In genomic region chr3:131503328-131503650, GRCh38 we compare ENCODE assay signal across 8 cellular contexts. TPM values are rescaled to one million over a fixed set of nuclear protein-coding genes. Genes with fewer than 3 reads are reported as not detected.
A peak's percentile ranks its signal among the peaks of the same experiment; 100 is the strongest.
DNase-seq lines count a peak whose midpoint lies in the region; ATAC-seq, FAIRE-seq and TF ChIP-seq lines count a peak whose summit lies in the region.

No MANE protein-coding gene starts in this region.

- peaks cover 0 to 36% (median 0%) of the 10 kb centered on the region in 3 donors for H3K36me3 Mint-ChIP-seq in CD8-positive, alpha-beta memory T cell
- H3K36me3 Mint-ChIP-seq in activated T-helper 2 cell treated with anti-CD3 and anti-CD28 coated beads, Interferon-gamma antibody, Interleukin-2, Interleukin-4, amounts not matched to agents 10 μg/mL and 5 μg/mL and 100 μg/mL, durations not matched to agents 14 hours and 24 hours and 36 hours (ENCODE audit: low read depth), result peaks cover 38% of the 10 kb centered on the region
- H3K36me3 Mint-ChIP-seq in immature natural killer cell, result peaks cover 4 to 14% (median 6%) of the 10 kb centered on the region in 3 donors

- TF ChIP-seq POLR2A in thyroid gland (IDR thresholded peaks at IDR 0.05), result no peak

- H3K27ac ChIP-seq in CD8-positive, alpha-beta memory T cell (ENCODE audit: low read depth, low read length), result peak overlapping the region; percentile 82
- H3K27ac ChIP-seq in thyroid gland, result peak overlapping the region in 1 of 3 donors; percentile 62

- H3K9me3 ChIP-seq in CD8-positive, alpha-beta memory T cell (ENCODE audit: low read length), result no peaks in the 10 kb centered on the region
- H3K9me3 ChIP-seq in thyroid gland, result no peaks in the 10 kb centered on the region

- H3K36me3 ChIP-seq in CD8-positive, alpha-beta memory T cell (ENCODE audit: insufficient read depth, low read length), result peaks cover 5% of the 10 kb centered on the region
- peaks cover under 1 to 5% of the 10 kb centered on the region in 2 donors for H3K36me3 ChIP-seq in thyroid gland

- no peaks in the 10 kb centered on the region for H3K27me3 ChIP-seq in CD8-positive, alpha-beta memory T cell (ENCODE audit: insufficient read depth, low read length, poor library complexity, severe bottlenecking)
- no peaks in the 10 kb centered on the region for H3K27me3 ChIP-seq in thyroid gland

- POLR2A ChIA-PET in CD8-positive, alpha-beta memory T cell (lab: Charles Lee), result interaction anchor here (0.8 kb wide), 1 partner anchor 122 kb away, joined by 3 read pairs; the partner anchor contains the start of gene NUDT16

- no peak for TF ChIP-seq CTCF in thyroid gland (IDR thresholded peaks at IDR 0.05)

- peak; percentile 2 for ATAC-seq in HG02642 (IDR thresholded peaks at IDR 0.05; ENCODE audit: poor library complexity, unreplicated experiment)
- no peak for ATAC-seq in GM19452 (IDR thresholded peaks at IDR 0.05; ENCODE audit: unreplicated experiment)

- peaks cover 37% of the 10 kb centered on the region for H3K4me1 ChIP-seq in CD8-positive, alpha-beta memory T cell (ENCODE audit: insufficient read depth, low read length)
- peaks cover 15% of the 10 kb centered on the region in 2 donors for H3K4me1 ChIP-seq in thyroid gland

- H3K27ac Mint-ChIP-seq in CD8-positive, alpha-beta memory T cell, result peak overlapping the region; percentile 94 to 98 (median 97)
- H3K27ac Mint-ChIP-seq in activated T-helper 2 cell treated with anti-CD3 and anti-CD28 coated beads, Interferon-gamma antibody, Interleukin-2, Interleukin-4, amounts not matched to agents 10 μg/mL and 5 μg/mL and 100 μg/mL, durations not matched to agents 14 hours and 24 hours and 36 hours, result peak overlapping the region; percentile 97
- peak overlapping the region; percentile 88 to 97 (median 94) for H3K27ac Mint-ChIP-seq in immature natural killer cell

- H3K9me3 Mint-ChIP-seq in CD8-positive, alpha-beta memory T cell, result no peaks in the 10 kb centered on the region
- peaks cover 4% of the 10 kb centered on the region for H3K9me3 Mint-ChIP-seq in activated T-helper 2 cell treated with anti-CD3 and anti-CD28 coated beads, Interferon-gamma antibody, Interleukin-2, Interleukin-4, amounts not matched to agents 10 μg/mL and 5 μg/mL and 100 μg/mL, durations not matched to agents 14 hours and 24 hours and 36 hours
- no peaks in the 10 kb centered on the region for H3K9me3 Mint-ChIP-seq in immature natural killer cell

- intact Hi-C loops in activated T-helper 2 cell treated with anti-CD3 and anti-CD28 coated beads, Interferon-gamma antibody, Interleukin-2, Interleukin-4, amounts not matched to agents 10 μg/mL and 5 μg/mL and 100 μg/mL, durations not matched to agents 14 hours and 24 hours and 36 hours (cut with micrococcal nuclease), result loop anchor here (1.0 to 5.0 kb wide), 4 partner anchors 122 to 756 kb away; partner anchors contain the start of genes ASTE1, NEK11, NUDT16 and PIK3R4
- intact Hi-C loops in thyroid gland (cut with DNase I), result loop anchor here (10.0 kb wide), 2 partner anchors 118 to 268 kb away; partner anchors contain the start of gene NUDT16

- CTCF ChIA-PET in CD8-positive, alpha-beta memory T cell (lab: Charles Lee), result no interaction called here

- peak overlapping the region; percentile 91 to 100 (median 98) for H3K4me3 Mint-ChIP-seq in CD8-positive, alpha-beta memory T cell
- H3K4me3 Mint-ChIP-seq in activated T-helper 2 cell treated with anti-CD3 and anti-CD28 coated beads, Interferon-gamma antibody, Interleukin-2, Interleukin-4, amounts not matched to agents 10 μg/mL and 5 μg/mL and 100 μg/mL, durations not matched to agents 14 hours and 24 hours and 36 hours (ENCODE audit: low read depth), result peak overlapping the region; percentile 99
- peak overlapping the region; percentile 90 to 97 (median 93) for H3K4me3 Mint-ChIP-seq in immature natural killer cell

- H3K4me1 Mint-ChIP-seq in CD8-positive, alpha-beta memory T cell, result peaks cover 41 to 53% (median 51%) of the 10 kb centered on the region in 3 donors
- peaks cover 31% of the 10 kb centered on the region for H3K4me1 Mint-ChIP-seq in activated T-helper 2 cell treated with anti-CD3 and anti-CD28 coated beads, Interferon-gamma antibody, Interleukin-2, Interleukin-4, amounts not matched to agents 10 μg/mL and 5 μg/mL and 100 μg/mL, durations not matched to agents 14 hours and 24 hours and 36 hours (ENCODE audit: low read depth)
- peaks cover 31 to 53% of the 10 kb centered on the region in 2 donors for H3K4me1 Mint-ChIP-seq in immature natural killer cell

- peaks cover 0 to 4% of the 10 kb centered on the region in 2 donors for H3K27me3 Mint-ChIP-seq in CD8-positive, alpha-beta memory T cell
- H3K27me3 Mint-ChIP-seq in activated T-helper 2 cell treated with anti-CD3 and anti-CD28 coated beads, Interferon-gamma antibody, Interleukin-2, Interleukin-4, amounts not matched to agents 10 μg/mL and 5 μg/mL and 100 μg/mL, durations not matched to agents 14 hours and 24 hours and 36 hours (ENCODE audit: low read depth), result peaks cover 1% of the 10 kb centered on the region
- peaks cover 2 to 11% (median 6%) of the 10 kb centered on the region in 3 donors for H3K27me3 Mint-ChIP-seq in immature natural killer cell (ENCODE audit: low read depth in 3 of 3)

- no peak for DNase-seq in CD8-positive, alpha-beta memory T cell
- DNase-seq in activated T-helper 2 cell treated with anti-CD3 and anti-CD28 coated beads, Interferon-gamma antibody, Interleukin-2, Interleukin-4, amounts not matched to agents 10 μg/mL and 5 μg/mL and 100 μg/mL, durations not matched to agents 14 hours and 24 hours and 36 hours (ENCODE audit: low spot score), result no peak
- DNase-seq in immature natural killer cell, result peak in 1 of 3 donors; percentile 3
- DNase-seq in thyroid gland, result no peak
- DNase-seq in glomerular visceral epithelial cell (ENCODE audit: extremely low spot score), result no peak
- DNase-seq in GM19239 (ENCODE audit: insufficient read length, low spot score), result no peak

- 90 to 94% methylated on average over 1 of the region's 1 CpG for WGBS in thyroid gland, 2 donors

- H3K4me3 ChIP-seq in CD8-positive, alpha-beta memory T cell (ENCODE audit: low read length), result peak overlapping the region; percentile 91
- H3K4me3 ChIP-seq in thyroid gland (replicated peaks in 1 of 3), result peak overlapping the region in 2 of 3 donors; percentile 68 to 90

- no peak for FAIRE-seq in GM19239 (lab: Jason Lieb, UNC)

RNA-seq across cellular contexts. Expression of gene MRPL3, which starts 0.5 kb away (rescaled TPM):
- total RNA-seq in CD8-positive, alpha-beta memory T cell, result 100 to 1,000 TPM; 213 to 215 TPM
- polyA plus RNA-seq in CD8-positive, alpha-beta memory T cell, result 82.5 TPM
- total RNA-seq in activated T-helper 2 cell treated with anti-CD3 and anti-CD28 coated beads, Interferon-gamma antibody, Interleukin-2, Interleukin-4, amounts not matched to agents 10 μg/mL and 5 μg/mL and 100 μg/mL, durations not matched to agents 14 hours and 24 hours and 36 hours, result 149 and 157 TPM in 2 replicates
- 100 to 1,000 TPM in 1 of 3 donors, 10 to 100 TPM in 2; 63.5 to 101 (median 66.5) TPM for polyA plus RNA-seq in immature natural killer cell
- total RNA-seq in thyroid gland, result 100 to 1,000 TPM in 3 of 4 donors, 10 to 100 TPM in 1; 96.6 to 128 (median 111) TPM
